In the genomic region with DNA sequence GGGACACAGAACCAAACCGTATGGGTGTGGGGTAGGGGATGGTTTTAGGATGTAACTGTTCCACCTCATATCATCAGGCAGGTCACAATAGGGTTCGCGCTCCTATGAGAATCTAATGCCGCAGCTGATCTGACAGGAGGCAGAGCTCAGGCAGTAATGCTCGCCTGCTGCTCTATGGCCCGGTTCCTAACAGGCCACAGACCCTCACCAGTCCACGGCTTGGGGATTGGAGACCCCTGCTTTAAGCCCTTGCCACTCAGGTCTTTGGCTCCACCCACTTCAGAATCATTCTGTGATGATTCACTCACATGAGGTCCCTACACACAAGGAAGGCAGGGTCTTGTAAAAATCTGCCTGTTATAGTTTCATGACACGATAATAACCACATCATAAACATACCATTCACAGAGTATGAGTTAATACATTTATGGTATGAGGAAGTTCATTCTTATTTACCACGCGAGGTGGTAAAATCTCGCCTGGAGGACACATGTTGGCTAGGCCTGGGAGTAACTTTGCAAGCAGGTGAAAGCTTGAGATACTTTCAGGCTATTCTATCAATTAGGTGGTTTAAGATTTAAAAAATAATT, we compare ENCODE assay signal across 13 cellular contexts. TPM values are rescaled to one million over a fixed set of nuclear protein-coding genes. Genes with fewer than 3 reads are reported as not detected.
DNase-seq lines count a peak whose midpoint lies in the region; ATAC-seq, FAIRE-seq and TF ChIP-seq lines count a peak whose summit lies in the region.
"Had no signal": no experiment of that assay in that cellular context is flagged by ENCODE, and none has a peak within 500 bp of the region (broad histone marks: within the 10 kb centered on the region; RNA-seq: fewer than 3 reads in every experiment).

No MANE protein-coding gene starts in this region.

- TF ChIP-seq CTCF in Loucy (conservative IDR thresholded peaks at IDR 0.05; ENCODE audit: low read length) (no peak), colonic mucosa (IDR thresholded peaks at IDR 0.05) (no peak), pancreas (IDR thresholded peaks at IDR 0.05) (no peak), uterus (IDR thresholded peaks at IDR 0.05) (no peak)

- no peaks in the 10 kb centered on the region for H3K27me3 ChIP-seq in Loucy (ENCODE audit: insufficient read depth, low read length, poor library complexity, severe bottlenecking)
- no peaks in the 10 kb centered on the region for H3K27me3 ChIP-seq in colonic mucosa
- H3K27me3 ChIP-seq in pancreas: no peaks in the 10 kb centered on the region
- no peaks in the 10 kb centered on the region for H3K27me3 ChIP-seq in uterus
- H3K27me3 ChIP-seq: spleen had no signal

- H3K27ac ChIP-seq in colonic mucosa: peak overlapping the region; percentile 40
- no peak overlapping the region for H3K27ac ChIP-seq in pancreas
- no peak overlapping the region for H3K27ac ChIP-seq in uterus
- H3K27ac ChIP-seq: spleen had no signal

- H3K4me1 ChIP-seq in Loucy (ENCODE audit: insufficient read depth, low read length, poor library complexity, severe bottlenecking) (peaks cover 6% of the 10 kb centered on the region), colonic mucosa (no peaks in the 10 kb centered on the region), pancreas (no peaks in the 10 kb centered on the region), uterus (peaks cover 0 to 6% of the 10 kb centered on the region in 2 donors)
- H3K4me1 ChIP-seq: spleen had no signal

- H4K20me1 ChIP-seq in Loucy (ENCODE audit: insufficient read depth, low read length, poor library complexity, severe bottlenecking): no peaks in the 10 kb centered on the region

- no peaks in the 10 kb centered on the region for H3K79me2 ChIP-seq in Loucy (ENCODE audit: insufficient read depth, low read length)

- 0 out of 2 replicates have a peak overlapping the region, but pooled peaks have one; percentile 2 for H2AFZ ChIP-seq in Loucy (ENCODE audit: low read length)

- no peak overlapping the region for H3K4me3 ChIP-seq in Loucy (ENCODE audit: low read length, poor library complexity, severe bottlenecking)
- H3K4me3 ChIP-seq in colonic mucosa: no peak overlapping the region
- no peak overlapping the region for H3K4me3 ChIP-seq in pancreas
- H3K4me3 ChIP-seq in uterus: no peak overlapping the region
- H3K4me3 ChIP-seq: K562, spleen had no signal

- no peak for ATAC-seq in pancreas
- ATAC-seq: effector memory CD8-positive, alpha-beta T cell; K562 had no signal

- TF ChIP-seq POLR2A in uterus (IDR thresholded peaks at IDR 0.05): no peak

- intact Hi-C loops in colonic mucosa (cut with DNase I) (no loop called here), pancreas (cut with DNase I) (no loop called here), uterus (cut with DNase I; ENCODE audit: low total_unique reads) (no loop called here)

- peak; percentile 49 for FAIRE-seq in pancreas (lab: Jason Lieb, UNC)
- FAIRE-seq: K562 had no signal

- H3K36me3 ChIP-seq in Loucy (ENCODE audit: insufficient read depth, low read length) (no peaks in the 10 kb centered on the region), colonic mucosa (no peaks in the 10 kb centered on the region), pancreas (no peaks in the 10 kb centered on the region), uterus (no peaks in the 10 kb centered on the region)
- H3K36me3 ChIP-seq: spleen had no signal

- peak overlapping the region; percentile 24 for H3K4me2 ChIP-seq in Loucy (ENCODE audit: low read depth, low read length, poor library complexity, severe bottlenecking)

- no peaks in the 10 kb centered on the region for H3K9me2 ChIP-seq in Loucy (replicated peaks; ENCODE audit: low read depth, low read length)

- H3F3A ChIP-seq in Loucy (ENCODE audit: low read depth): no peaks in the 10 kb centered on the region

- H3K9ac ChIP-seq in Loucy (ENCODE audit: low read depth, low read length, poor library complexity, severe bottlenecking) (no peak overlapping the region), colonic mucosa (ENCODE audit: low read depth in 2 of 2, low read length in 2 of 2) (peak overlapping the region in 1 of 2 donors; percentile 32)

- WGBS in pancreas, 2 donors: 74 to 82% methylated on average over 11 of the region's 11 CpGs

- H3K9me3 ChIP-seq in Loucy (ENCODE audit: insufficient read depth, low read depth, low read length) (no peaks in the 10 kb centered on the region), colonic mucosa (no peaks in the 10 kb centered on the region), pancreas (no peaks in the 10 kb centered on the region), uterus (no peaks in the 10 kb centered on the region)
- H3K9me3 ChIP-seq: spleen had no signal

- DNase-seq in GM04504 (ENCODE audit: low read depth) (peak; percentile 60), colonic mucosa (peak; percentile 64), pancreas (no peak), uterus (no peak), activated gamma-delta T cell (lab: John Stamatoyannopoulos, UW) (no peak)
- DNase-seq in stimulated activated CD4-positive, alpha-beta T cell treated with anti-CD3 and anti-CD28 coated beads, Interleukin-2, amount 100 ng/mL, for 48 hours: no peak
- DNase-seq: activated CD4-positive, alpha-beta T cell treated with anti-CD3 and anti-CD28 coated beads, Interleukin-2, amount 10 ng/mL, durations not matched to agents 7 days and 5 days; DND-41; effector memory CD8-positive, alpha-beta T cell; NCI-H510A; spleen had no signal

RNA-seq across cellular contexts. Expression of a gene that starts 29.0 kb away (rescaled TPM):
- total RNA-seq in colonic mucosa: 100 to 1,000 TPM in 1 of 2 donors, 10 to 100 TPM in 1; 91.1 to 107 TPM
- total RNA-seq in pancreas: 10 to 100 TPM; 28.6 to 48.9 (median 40.4) TPM
- 10 to 100 TPM; 19.7 to 29.0 TPM for polyA plus RNA-seq in pancreas
- 100 to 1,000 TPM in 1 of 4 donors, 10 to 100 TPM in 3; 32.6 to 153 (median 68.4) TPM for total RNA-seq in uterus

Comparison
In these comparisons a context has a peak if more than half of its experiments do, and no peak if none do; other contexts are left out.
1. DNase-seq: peak in GM04504 (single experiment) and colonic mucosa (single experiment); none in pancreas (0 of 6), uterus (0 of 2), activated gamma-delta T cell (single experiment) and stimulated activated CD4-positive, alpha-beta T cell treated with anti-CD3 and anti-CD28 coated beads, Interleukin-2, amount 100 ng/mL, for 48 hours (0 of 2).